ENCODE assay signal across 1 cellular context in genomic region chr1:1420654-1421134, GRCh38.
TF ChIP-seq lines count a peak whose summit lies in the region.

No MANE protein-coding gene starts in this region.

TF ChIP-seq in HepG2, 621 proteins besides CTCF, POLR2A, EP300 and RAD21:
- TF ChIP-seq AGO1 (IDR thresholded peaks at IDR 0.05; ENCODE audit: low read depth, low read length, poor library complexity, severe bottlenecking) = peak; percentile 18
- no peak for TF ChIP-seq TOPORS (CRISPR knock-in tag; IDR thresholded peaks at IDR 0.05)
- peak; percentile 34 for TF ChIP-seq RBM39 (IDR thresholded peaks at IDR 0.05; ENCODE audit: low read depth, low read length, poor library complexity, severe bottlenecking)
- TF ChIP-seq KDM2A (CRISPR knock-in tag; IDR thresholded peaks at IDR 0.05; ENCODE audit: borderline replicate concordance, low read depth) = no peak
- no peak for TF ChIP-seq NCOA5 (CRISPR knock-in tag; IDR thresholded peaks at IDR 0.05)
- no peak for TF ChIP-seq TFDP1 (CRISPR knock-in tag; IDR thresholded peaks at IDR 0.05; ENCODE audit: borderline replicate concordance)
- TF ChIP-seq HNRNPLL (IDR thresholded peaks at IDR 0.05; ENCODE audit: low read depth, low read length, poor library complexity, severe bottlenecking) = no peak
- no peak for TF ChIP-seq CENPBD1 (CRISPR knock-in tag; IDR thresholded peaks at IDR 0.05; ENCODE audit: borderline replicate concordance, low read depth)
- TF ChIP-seq MAFF (IDR thresholded peaks at IDR 0.05; ENCODE audit: low read depth, low read length) = no peak
- TF ChIP-seq ZBTB2 (CRISPR knock-in tag; IDR thresholded peaks at IDR 0.05; ENCODE audit: low read depth) = no peak
- TF ChIP-seq RBFOX2 (IDR thresholded peaks at IDR 0.05; ENCODE audit: low read depth, low read length) = 0 out of 2 replicates have a peak, but pooled peaks have one; percentile 1
- TF ChIP-seq ZNF180 (CRISPR knock-in tag; IDR thresholded peaks at IDR 0.05; ENCODE audit: borderline replicate concordance, low read depth) = no peak
- no peak for TF ChIP-seq NR1H2 (CRISPR knock-in tag; IDR thresholded peaks at IDR 0.05; ENCODE audit: borderline replicate concordance, low read depth)
- TF ChIP-seq ZNF329 (CRISPR knock-in tag; IDR thresholded peaks at IDR 0.05; ENCODE audit: low read depth) = 0 out of 2 replicates have a peak, but pooled peaks have one; percentile 29
- TF ChIP-seq SYNCRIP (IDR thresholded peaks at IDR 0.05; ENCODE audit: insufficient read depth, low read depth, low read length) = no peak
- TF ChIP-seq ZNF143 (CRISPR knock-in tag; IDR thresholded peaks at IDR 0.05) = no peak
- no peak for TF ChIP-seq ZNF776 (CRISPR knock-in tag; IDR thresholded peaks at IDR 0.05)
- no peak for TF ChIP-seq HNRNPL (IDR thresholded peaks at IDR 0.05; ENCODE audit: low read depth, low read length)
- TF ChIP-seq THAP8 (CRISPR knock-in tag; IDR thresholded peaks at IDR 0.05; ENCODE audit: borderline replicate concordance) = no peak
- no peak for TF ChIP-seq ZMYM2 (CRISPR knock-in tag; IDR thresholded peaks at IDR 0.05)
- no peak for TF ChIP-seq ZNF24 (IDR thresholded peaks at IDR 0.05)
- TF ChIP-seq ZBTB26 (CRISPR knock-in tag; IDR thresholded peaks at IDR 0.05; ENCODE audit: borderline replicate concordance) = no peak
- TF ChIP-seq ZNF496 (CRISPR knock-in tag; IDR thresholded peaks at IDR 0.05; ENCODE audit: insufficient replicate concordance) = no peak
- 0 out of 2 replicates have a peak, but pooled peaks have one; percentile 3 for TF ChIP-seq ZBTB38 (CRISPR knock-in tag; IDR thresholded peaks at IDR 0.05)
- no peak for TF ChIP-seq ZNF788 (CRISPR knock-in tag; IDR thresholded peaks at IDR 0.05; ENCODE audit: borderline replicate concordance)
- TF ChIP-seq ZFY (CRISPR knock-in tag; IDR thresholded peaks at IDR 0.05) = peak; percentile 4; the same call in 1 of the 2 replicates
- TF ChIP-seq TAF15 (IDR thresholded peaks at IDR 0.05; ENCODE audit: low read depth, low read length, poor library complexity, severe bottlenecking) = peak; percentile 20
- TF ChIP-seq MAZ (IDR thresholded peaks at IDR 0.05; ENCODE audit: borderline replicate concordance, low read depth, low read length) = no peak
- TF ChIP-seq MAZ (CRISPR knock-in tag; IDR thresholded peaks at IDR 0.05; ENCODE audit: low read depth) = peak; percentile 62; the same call in 1 of the 2 replicates
- TF ChIP-seq ZNF292 (CRISPR knock-in tag; IDR thresholded peaks at IDR 0.05; ENCODE audit: borderline replicate concordance, low read depth) = no peak
- no peak for TF ChIP-seq ZNF549 (CRISPR knock-in tag; IDR thresholded peaks at IDR 0.05)
- no peak for TF ChIP-seq GLMP (CRISPR knock-in tag; IDR thresholded peaks at IDR 0.05; ENCODE audit: borderline replicate concordance)
- no peak for TF ChIP-seq ZNF891 (CRISPR knock-in tag; IDR thresholded peaks at IDR 0.05)
- no peak for TF ChIP-seq ZC3H13 (CRISPR knock-in tag; IDR thresholded peaks at IDR 0.05)
- no peak for TF ChIP-seq ZNF850 (CRISPR knock-in tag; conservative IDR thresholded peaks at IDR 0.05)
- no peak for TF ChIP-seq ZSCAN31 (CRISPR knock-in tag; IDR thresholded peaks at IDR 0.05; ENCODE audit: low read depth)
- TF ChIP-seq ZNF543 (CRISPR knock-in tag; IDR thresholded peaks at IDR 0.05) = 0 out of 2 replicates have a peak, but pooled peaks have one; percentile 53
- TF ChIP-seq ZFX (CRISPR knock-in tag; IDR thresholded peaks at IDR 0.05; ENCODE audit: low read depth) = peak; percentile 75; the same call in 1 of the 2 replicates
- TF ChIP-seq ZXDC (CRISPR knock-in tag; IDR thresholded peaks at IDR 0.05) = no peak
- no peak for TF ChIP-seq TAF1 (CRISPR knock-in tag; IDR thresholded peaks at IDR 0.05)
- TF ChIP-seq DZIP1 (CRISPR knock-in tag; IDR thresholded peaks at IDR 0.05) = 0 out of 2 replicates have a peak, but pooled peaks have one; percentile 55
- TF ChIP-seq ZNF781 (CRISPR knock-in tag; IDR thresholded peaks at IDR 0.05; ENCODE audit: borderline replicate concordance, not compliant biosample characterization) = no peak
